ENCODE assay signal across 1 cellular context in genomic region chr13:28533049-28533436, GRCh38.
TF ChIP-seq lines count a peak whose summit lies in the region.

No MANE protein-coding gene starts in this region.

TF ChIP-seq in K562, 482 proteins besides CTCF, POLR2A, EP300 and RAD21 (continued from another document and continues in another):
- TF ChIP-seq ZNF395 (CRISPR knock-in tag; IDR thresholded peaks at IDR 0.05) (no peak), ARNT (IDR thresholded peaks at IDR 0.05) (no peak), ZNF280A (IDR thresholded peaks at IDR 0.05; ENCODE audit: low read depth, partially characterized antibody) (no peak), FOXP1 (CRISPR knock-in tag; IDR thresholded peaks at IDR 0.05) (no peak; the same call in 1 of the 2 replicates), HMBOX1 (IDR thresholded peaks at IDR 0.05) (no peak), PHF21A (IDR thresholded peaks at IDR 0.05; ENCODE audit: borderline replicate concordance, low read depth) (no peak), TBL1XR1 (IDR thresholded peaks at IDR 0.05; ENCODE audit: low read length in 2 of 2) (no peak), EP400 (IDR thresholded peaks at IDR 0.05) (no peak; the same call in 1 of the 2 replicates), ARID3B (CRISPR knock-in tag; IDR thresholded peaks at IDR 0.05; ENCODE audit: borderline replicate concordance) (no peak), KHSRP (IDR thresholded peaks at IDR 0.05) (no peak), ESRRA (IDR thresholded peaks at IDR 0.05; ENCODE audit: borderline replicate concordance, low read depth) (0 out of 2 replicates have a peak, but pooled peaks have one; percentile 10), MECOM (CRISPR knock-in tag; IDR thresholded peaks at IDR 0.05) (no peak), NFRKB (IDR thresholded peaks at IDR 0.05; ENCODE audit: low read depth) (0 out of 2 replicates have a peak, but pooled peaks have one; percentile 63), ZZZ3 (IDR thresholded peaks at IDR 0.05) (no peak), RNF2 (IDR thresholded peaks at IDR 0.05) (no peak), VEZF1 (CRISPR knock-in tag; IDR thresholded peaks at IDR 0.05) (0 out of 2 replicates have a peak, but pooled peaks have one; percentile 40), NCOR1 (IDR thresholded peaks at IDR 0.05) (no peak), MAFG (tag; conservative IDR thresholded peaks at IDR 0.05) (no peak), MCM7 (IDR thresholded peaks at IDR 0.05) (no peak), ZBTB8A (IDR thresholded peaks at IDR 0.05; ENCODE audit: partially characterized antibody) (no peak), PRPF4 (IDR thresholded peaks at IDR 0.05; ENCODE audit: insufficient read depth, low read depth, low read length, poor library complexity, severe bottlenecking) (no peak), NCOA1 (IDR thresholded peaks at IDR 0.05; ENCODE audit: low read depth) (peak; percentile 6; the same call in 1 of the 2 replicates), DLX4 (CRISPR knock-in tag; IDR thresholded peaks at IDR 0.05) (no peak), ZSCAN29 (IDR thresholded peaks at IDR 0.05) (peak; percentile 74; the same call in 1 of the 2 replicates), LEF1 (IDR thresholded peaks at IDR 0.05) (0 out of 2 replicates have a peak, but pooled peaks have one; percentile 1), PTBP1 (IDR thresholded peaks at IDR 0.05; ENCODE audit: low read depth, low read length) (no peak), ZNF146 (CRISPR knock-in tag; IDR thresholded peaks at IDR 0.05; ENCODE audit: unreplicated experiment) (no peak), TRIM24 (IDR thresholded peaks at IDR 0.05) (0 out of 4 replicates have a peak, but pooled peaks have one; percentile 0 to 2), ZNF764 (CRISPR knock-in tag; IDR thresholded peaks at IDR 0.05; ENCODE audit: low read depth) (no peak), BMI1 (IDR thresholded peaks at IDR 0.05; ENCODE audit: low read length) (no peak), DMBX1 (CRISPR knock-in tag; IDR thresholded peaks at IDR 0.05; ENCODE audit: borderline replicate concordance) (no peak), ZNF431 (CRISPR knock-in tag; IDR thresholded peaks at IDR 0.05) (no peak), PURB (CRISPR knock-in tag; IDR thresholded peaks at IDR 0.05; ENCODE audit: low read depth) (no peak), SPI1 (IDR thresholded peaks at IDR 0.05; ENCODE audit: borderline replicate concordance, low read depth, low read length) (no peak), SMARCC2 (IDR thresholded peaks at IDR 0.05; ENCODE audit: low read depth) (0 out of 2 replicates have a peak, but pooled peaks have one; percentile 1), PCBP1 (IDR thresholded peaks at IDR 0.05; ENCODE audit: low read depth, low read length, poor library complexity, severe bottlenecking) (no peak)
- TF ChIP-seq, protein P1, sequence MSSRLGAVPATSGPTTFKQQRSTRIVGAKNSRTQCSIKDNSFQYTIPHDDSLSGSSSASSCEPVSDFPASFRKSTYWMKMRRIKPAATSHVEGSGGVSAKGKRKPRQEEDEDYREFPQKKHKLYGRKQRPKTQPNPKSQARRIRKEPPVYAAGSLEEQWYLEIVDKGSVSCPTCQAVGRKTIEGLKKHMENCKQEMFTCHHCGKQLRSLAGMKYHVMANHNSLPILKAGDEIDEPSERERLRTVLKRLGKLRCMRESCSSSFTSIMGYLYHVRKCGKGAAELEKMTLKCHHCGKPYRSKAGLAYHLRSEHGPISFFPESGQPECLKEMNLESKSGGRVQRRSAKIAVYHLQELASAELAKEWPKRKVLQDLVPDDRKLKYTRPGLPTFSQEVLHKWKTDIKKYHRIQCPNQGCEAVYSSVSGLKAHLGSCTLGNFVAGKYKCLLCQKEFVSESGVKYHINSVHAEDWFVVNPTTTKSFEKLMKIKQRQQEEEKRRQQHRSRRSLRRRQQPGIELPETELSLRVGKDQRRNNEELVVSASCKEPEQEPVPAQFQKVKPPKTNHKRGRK (tag; IDR thresholded peaks at IDR 0.05), result no peak
- TF ChIP-seq, protein P2, sequence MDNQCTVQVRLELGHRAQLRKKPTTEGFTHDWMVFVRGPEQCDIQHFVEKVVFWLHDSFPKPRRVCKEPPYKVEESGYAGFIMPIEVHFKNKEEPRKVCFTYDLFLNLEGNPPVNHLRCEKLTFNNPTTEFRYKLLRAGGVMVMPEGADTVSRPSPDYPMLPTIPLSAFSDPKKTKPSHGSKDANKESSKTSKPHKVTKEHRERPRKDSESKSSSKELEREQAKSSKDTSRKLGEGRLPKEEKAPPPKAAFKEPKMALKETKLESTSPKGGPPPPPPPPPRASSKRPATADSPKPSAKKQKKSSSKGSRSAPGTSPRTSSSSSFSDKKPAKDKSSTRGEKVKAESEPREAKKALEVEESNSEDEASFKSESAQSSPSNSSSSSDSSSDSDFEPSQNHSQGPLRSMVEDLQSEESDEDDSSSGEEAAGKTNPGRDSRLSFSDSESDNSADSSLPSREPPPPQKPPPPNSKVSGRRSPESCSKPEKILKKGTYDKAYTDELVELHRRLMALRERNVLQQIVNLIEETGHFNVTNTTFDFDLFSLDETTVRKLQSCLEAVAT (IDR thresholded peaks at IDR 0.05), result 0 out of 4 replicates have a peak, but pooled peaks of 1 of the 2 experiments have one; percentile 25
- TF ChIP-seq, protein P3, sequence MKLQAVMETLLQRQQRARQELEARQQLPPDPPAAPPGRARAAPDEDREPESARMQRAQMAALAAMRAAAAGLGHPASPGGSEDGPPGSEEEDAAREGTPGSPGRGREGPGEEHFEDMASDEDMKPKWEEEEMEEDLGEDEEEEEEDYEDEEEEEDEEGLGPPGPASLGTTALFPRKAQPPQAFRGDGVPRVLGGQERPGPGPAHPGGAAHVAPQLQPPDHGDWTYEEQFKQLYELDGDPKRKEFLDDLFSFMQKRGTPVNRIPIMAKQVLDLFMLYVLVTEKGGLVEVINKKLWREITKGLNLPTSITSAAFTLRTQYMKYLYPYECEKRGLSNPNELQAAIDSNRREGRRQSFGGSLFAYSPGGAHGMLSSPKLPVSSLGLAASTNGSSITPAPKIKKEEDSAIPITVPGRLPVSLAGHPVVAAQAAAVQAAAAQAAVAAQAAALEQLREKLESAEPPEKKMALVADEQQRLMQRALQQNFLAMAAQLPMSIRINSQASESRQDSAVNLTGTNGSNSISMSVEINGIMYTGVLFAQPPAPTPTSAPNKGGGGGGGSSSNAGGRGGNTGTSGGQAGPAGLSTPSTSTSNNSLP (IDR thresholded peaks at IDR 0.05; ENCODE audit: borderline replicate concordance, low read depth, low read length), result no peak
- TF ChIP-seq, protein P4, sequence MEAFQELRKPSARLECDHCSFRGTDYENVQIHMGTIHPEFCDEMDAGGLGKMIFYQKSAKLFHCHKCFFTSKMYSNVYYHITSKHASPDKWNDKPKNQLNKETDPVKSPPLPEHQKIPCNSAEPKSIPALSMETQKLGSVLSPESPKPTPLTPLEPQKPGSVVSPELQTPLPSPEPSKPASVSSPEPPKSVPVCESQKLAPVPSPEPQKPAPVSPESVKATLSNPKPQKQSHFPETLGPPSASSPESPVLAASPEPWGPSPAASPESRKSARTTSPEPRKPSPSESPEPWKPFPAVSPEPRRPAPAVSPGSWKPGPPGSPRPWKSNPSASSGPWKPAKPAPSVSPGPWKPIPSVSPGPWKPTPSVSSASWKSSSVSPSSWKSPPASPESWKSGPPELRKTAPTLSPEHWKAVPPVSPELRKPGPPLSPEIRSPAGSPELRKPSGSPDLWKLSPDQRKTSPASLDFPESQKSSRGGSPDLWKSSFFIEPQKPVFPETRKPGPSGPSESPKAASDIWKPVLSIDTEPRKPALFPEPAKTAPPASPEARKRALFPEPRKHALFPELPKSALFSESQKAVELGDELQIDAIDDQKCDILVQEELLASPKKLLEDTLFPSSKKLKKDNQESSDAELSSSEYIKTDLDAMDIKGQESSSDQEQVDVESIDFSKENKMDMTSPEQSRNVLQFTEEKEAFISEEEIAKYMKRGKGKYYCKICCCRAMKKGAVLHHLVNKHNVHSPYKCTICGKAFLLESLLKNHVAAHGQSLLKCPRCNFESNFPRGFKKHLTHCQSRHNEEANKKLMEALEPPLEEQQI (IDR thresholded peaks at IDR 0.05), result no peak
- TF ChIP-seq, protein P5, sequence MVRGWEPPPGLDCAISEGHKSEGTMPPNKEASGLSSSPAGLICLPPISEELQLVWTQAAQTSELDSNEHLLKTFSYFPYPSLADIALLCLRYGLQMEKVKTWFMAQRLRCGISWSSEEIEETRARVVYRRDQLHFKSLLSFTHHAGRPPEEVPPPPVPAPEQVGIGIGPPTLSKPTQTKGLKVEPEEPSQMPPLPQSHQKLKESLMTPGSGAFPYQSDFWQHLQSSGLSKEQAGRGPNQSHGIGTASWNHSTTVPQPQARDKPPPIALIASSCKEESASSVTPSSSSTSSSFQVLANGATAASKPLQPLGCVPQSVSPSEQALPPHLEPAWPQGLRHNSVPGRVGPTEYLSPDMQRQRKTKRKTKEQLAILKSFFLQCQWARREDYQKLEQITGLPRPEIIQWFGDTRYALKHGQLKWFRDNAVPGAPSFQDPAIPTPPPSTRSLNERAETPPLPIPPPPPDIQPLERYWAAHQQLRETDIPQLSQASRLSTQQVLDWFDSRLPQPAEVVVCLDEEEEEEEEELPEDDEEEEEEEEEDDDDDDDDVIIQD (CRISPR knock-in tag; IDR thresholded peaks at IDR 0.05), result no peak
